Comparison of ENCODE assay signal across 8 cellular contexts in genomic region chrX:3811331-3812311, GRCh38.
A peak's percentile ranks its signal among the peaks of the same experiment; 100 is the strongest.
DNase-seq lines count a peak whose midpoint lies in the region; ATAC-seq and TF ChIP-seq lines count a peak whose summit lies in the region.

No MANE protein-coding gene starts in this region.

- H3K27me3 ChIP-seq in left ventricle myocardium inferior (ENCODE audit: low read depth) = peaks cover 9% of the 10 kb centered on the region
- H3K27me3 ChIP-seq in hepatocyte = peaks cover 14% of the 10 kb centered on the region

- H3K4me1 ChIP-seq in left ventricle myocardium inferior (peaks cover 4% of the 10 kb centered on the region), hepatocyte (ENCODE audit: insufficient read depth) (peaks cover 3% of the 10 kb centered on the region)

- intact Hi-C loops in left ventricle myocardium inferior (cut with micrococcal nuclease) (no loop called here), Right ventricle myocardium inferior (cut with DNase I) (no loop called here)

- H3K36me3 ChIP-seq in left ventricle myocardium inferior (no peaks in the 10 kb centered on the region), hepatocyte (replicated peaks; ENCODE audit: insufficient read depth, low read depth) (no peaks in the 10 kb centered on the region)

- H3K9me2 ChIP-seq in hepatocyte (replicated peaks; ENCODE audit: insufficient read depth) = no peaks in the 10 kb centered on the region

- DNase-seq in left ventricle myocardium inferior (no peak), Right ventricle myocardium inferior (ENCODE audit: missing footprints) (no peak), NOMO-1 (lab: John Stamatoyannopoulos, UW; ENCODE audit: unreplicated experiment in 2 of 2) (peak; percentile 42 to 53), hepatocyte (ENCODE audit: low spot score) (peak; percentile 52)
- peak; percentile 48 for DNase-seq in activated naive CD4-positive, alpha-beta T cell treated with anti-CD3 and anti-CD28 coated beads, Interleukin-2, amount 50 U/mL, for 16 hours
- DNase-seq in stimulated activated CD8-positive, alpha-beta memory T cell treated with anti-CD3 and anti-CD28 coated beads, Interleukin-12 subunit alpha, Interleukin-12 subunit beta, amount 100 ng/mL, for 4 hours (ENCODE audit: low read depth) = peak; percentile 10

- no peak for ATAC-seq in Right ventricle myocardium inferior
- ATAC-seq in HG03060 (IDR thresholded peaks at IDR 0.05; ENCODE audit: low read depth, unreplicated experiment) = peak; percentile 22
- no peak for ATAC-seq in GM19397 (IDR thresholded peaks at IDR 0.05; ENCODE audit: unreplicated experiment)

- no peak overlapping the region for H3K27ac ChIP-seq in left ventricle myocardium inferior (replicated peaks)
- H3K27ac ChIP-seq in hepatocyte = no peak overlapping the region

- WGBS in hepatocyte (ENCODE audit: low lambda C conversion rate, missing lambda C conversion rate) = 56% methylated on average over 15 of the region's 16 CpGs

- H3K4me3 ChIP-seq in left ventricle myocardium inferior (no peak overlapping the region), hepatocyte (no peak overlapping the region)

- TF ChIP-seq CTCF in left ventricle myocardium inferior (IDR thresholded peaks at IDR 0.05; ENCODE audit: borderline replicate concordance) (peak; percentile 63), hepatocyte (IDR thresholded peaks at IDR 0.05; ENCODE audit: poor library complexity) (peak; percentile 58)

- peak overlapping the region; percentile 30 for H3K4me2 ChIP-seq in hepatocyte

- H3K79me2 ChIP-seq in hepatocyte = no peaks in the 10 kb centered on the region

- no peak overlapping the region for H2AFZ ChIP-seq in hepatocyte

- no peaks in the 10 kb centered on the region for H3K9me3 ChIP-seq in left ventricle myocardium inferior (replicated peaks)
- H3K9me3 ChIP-seq in hepatocyte (ENCODE audit: low read depth) = no peaks in the 10 kb centered on the region

- no peaks in the 10 kb centered on the region for H4K20me1 ChIP-seq in hepatocyte (ENCODE audit: insufficient read depth, poor library complexity, severe bottlenecking)

Comparison
In these comparisons a context has a peak if more than half of its experiments do, and no peak if none do; other contexts are left out.
1. DNase-seq: peak in NOMO-1 (2 of 2), activated naive CD4-positive, alpha-beta T cell treated with anti-CD3 and anti-CD28 coated beads, Interleukin-2, amount 50 U/mL, for 16 hours (single experiment), hepatocyte (single experiment) and stimulated activated CD8-positive, alpha-beta memory T cell treated with anti-CD3 and anti-CD28 coated beads, Interleukin-12 subunit alpha, Interleukin-12 subunit beta, amount 100 ng/mL, for 4 hours (single experiment); none in left ventricle myocardium inferior (single experiment) and Right ventricle myocardium inferior (single experiment).